In the genomic region with DNA sequence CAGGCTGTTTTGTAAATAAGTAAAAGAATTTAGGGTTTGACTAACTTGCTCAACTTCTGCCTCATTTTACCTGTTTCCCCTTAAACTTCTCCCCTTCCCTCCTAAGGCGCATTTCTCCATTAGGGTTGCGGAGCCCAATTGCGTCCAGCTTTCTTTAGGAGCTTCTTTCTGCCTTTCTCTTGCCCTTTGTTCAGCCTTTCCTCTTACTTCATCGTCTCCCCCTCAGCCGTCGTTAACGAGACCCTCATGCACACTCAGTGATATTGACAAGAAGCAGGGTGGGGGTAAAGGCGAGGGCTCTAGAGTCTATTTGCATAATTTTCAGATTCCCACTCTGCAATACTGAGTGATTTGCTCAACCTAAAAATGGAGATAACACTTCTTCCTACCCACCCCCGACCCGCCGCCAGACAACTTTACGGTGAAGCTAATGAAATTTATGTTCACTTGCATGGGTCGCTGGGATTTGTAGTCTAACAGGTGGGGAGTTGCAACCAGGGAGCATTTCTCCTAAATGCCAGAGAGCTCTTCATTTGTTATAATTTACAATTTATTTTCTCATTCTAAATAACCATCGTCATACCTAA, we compare ENCODE assay signal across 1 cellular context.
TF ChIP-seq lines count a peak whose summit lies in the region.

No MANE protein-coding gene starts in this region.

TF ChIP-seq in HCT116, 20 proteins besides CTCF, POLR2A, EP300 and RAD21 (continued from another document):
- TF ChIP-seq, protein P1, sequence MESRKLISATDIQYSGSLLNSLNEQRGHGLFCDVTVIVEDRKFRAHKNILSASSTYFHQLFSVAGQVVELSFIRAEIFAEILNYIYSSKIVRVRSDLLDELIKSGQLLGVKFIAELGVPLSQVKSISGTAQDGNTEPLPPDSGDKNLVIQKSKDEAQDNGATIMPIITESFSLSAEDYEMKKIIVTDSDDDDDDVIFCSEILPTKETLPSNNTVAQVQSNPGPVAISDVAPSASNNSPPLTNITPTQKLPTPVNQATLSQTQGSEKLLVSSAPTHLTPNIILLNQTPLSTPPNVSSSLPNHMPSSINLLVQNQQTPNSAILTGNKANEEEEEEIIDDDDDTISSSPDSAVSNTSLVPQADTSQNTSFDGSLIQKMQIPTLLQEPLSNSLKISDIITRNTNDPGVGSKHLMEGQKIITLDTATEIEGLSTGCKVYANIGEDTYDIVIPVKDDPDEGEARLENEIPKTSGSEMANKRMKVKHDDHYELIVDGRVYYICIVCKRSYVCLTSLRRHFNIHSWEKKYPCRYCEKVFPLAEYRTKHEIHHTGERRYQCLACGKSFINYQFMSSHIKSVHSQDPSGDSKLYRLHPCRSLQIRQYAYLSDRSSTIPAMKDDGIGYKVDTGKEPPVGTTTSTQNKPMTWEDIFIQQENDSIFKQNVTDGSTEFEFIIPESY (IDR thresholded peaks at IDR 0.05; ENCODE audit: extremely low read depth, insufficient replicate concordance, low read length) = no peak
- TF ChIP-seq ZNF274 (IDR thresholded peaks at IDR 0.05; ENCODE audit: low read depth, low read length) (no peak), SRF (IDR thresholded peaks at IDR 0.05; ENCODE audit: low read depth) (no peak)
